Comparison of ENCODE assay signal across 12 cellular contexts in genomic region chr16:31186930-31187807, GRCh38. TPM values are rescaled to one million over a fixed set of nuclear protein-coding genes. Genes with fewer than 3 reads are reported as not detected.
DNase-seq lines count a peak whose midpoint lies in the region; TF ChIP-seq lines count a peak whose summit lies in the region.
"Had no signal": no experiment of that assay in that cellular context is flagged by ENCODE, and none has a peak within 500 bp of the region (broad histone marks: within the 10 kb centered on the region; RNA-seq: fewer than 3 reads in every experiment).

No MANE protein-coding gene starts in this region.

- TF ChIP-seq CTCF in HEK293 (tag by site-specific recombination; IDR thresholded peaks at IDR 0.05) (no peak), GM10248 (IDR thresholded peaks at IDR 0.05; ENCODE audit: control extremely low read depth, extremely low read depth, low read depth, missing control alignments) (no peak)

- no peak overlapping the region for H3K4me3 ChIP-seq in CD4-positive, alpha-beta memory T cell (ENCODE audit: low read length in 2 of 2)
- H3K4me3 ChIP-seq in HEK293 (ENCODE audit: low read depth, low read length): no peak overlapping the region

- no peaks in the 10 kb centered on the region for H3K27me3 ChIP-seq in CD4-positive, alpha-beta memory T cell (ENCODE audit: insufficient read depth, low read length)

- peaks cover 97% of the 10 kb centered on the region for H3K36me3 ChIP-seq in CD4-positive, alpha-beta memory T cell (ENCODE audit: insufficient read depth, low read length)
- H3K36me3 ChIP-seq in HEK293 (ENCODE audit: control insufficient read depth in 2 of 2, insufficient read depth in 1 of 2, low read length in 2 of 2): peaks cover 80 to 100% of the 10 kb centered on the region in 2 experiments

- peak overlapping the region in 2 of 8 donors; percentile 10 to 41 for H3K4me3 Mint-ChIP-seq in CD4-positive, alpha-beta memory T cell
- H3K4me3 Mint-ChIP-seq in dendritic cell treated with granulocyte-macrophage colony-stimulating factor and Interleukin-4, amounts not matched to agents 40 ng/mL and 50 ng/mL, for 4 days: peak overlapping the region; percentile 70
- H3K4me3 Mint-ChIP-seq: stimulated activated memory B cell treated with anti-CD40 and anti-IgM and Interleukin-4, amounts not matched to agents 10 μg/mL and 1 μg/mL and 100 μg/mL, for 72 hours had no signal

- H3K9me3 Mint-ChIP-seq in CD4-positive, alpha-beta memory T cell: peaks cover 0 to 11% (median 0%) of the 10 kb centered on the region in 8 donors
- no peaks in the 10 kb centered on the region for H3K9me3 Mint-ChIP-seq in dendritic cell treated with granulocyte-macrophage colony-stimulating factor and Interleukin-4, amounts not matched to agents 40 ng/mL and 50 ng/mL, for 4 days
- H3K9me3 Mint-ChIP-seq: stimulated activated memory B cell treated with anti-CD40 and anti-IgM and Interleukin-4, amounts not matched to agents 10 μg/mL and 1 μg/mL and 100 μg/mL, for 72 hours had no signal

- peak overlapping the region in 6 of 7 donors; percentile 26 to 99 (median 57) for H3K27ac Mint-ChIP-seq in CD4-positive, alpha-beta memory T cell
- H3K27ac Mint-ChIP-seq in dendritic cell treated with granulocyte-macrophage colony-stimulating factor and Interleukin-4, amounts not matched to agents 40 ng/mL and 50 ng/mL, for 4 days: peak overlapping the region; percentile 100

- H3K9me3 ChIP-seq in CD4-positive, alpha-beta memory T cell (ENCODE audit: control insufficient read depth in 1 of 2, low read length in 2 of 2): no peaks in the 10 kb centered on the region
- no peaks in the 10 kb centered on the region for H3K9me3 ChIP-seq in HEK293 (ENCODE audit: control insufficient read depth, insufficient read depth, low read depth, low read length)

- no peaks in the 10 kb centered on the region for H3K27me3 Mint-ChIP-seq in CD4-positive, alpha-beta memory T cell
- H3K27me3 Mint-ChIP-seq in dendritic cell treated with granulocyte-macrophage colony-stimulating factor and Interleukin-4, amounts not matched to agents 40 ng/mL and 50 ng/mL, for 4 days: no peaks in the 10 kb centered on the region
- H3K27me3 Mint-ChIP-seq: stimulated activated memory B cell treated with anti-CD40 and anti-IgM and Interleukin-4, amounts not matched to agents 10 μg/mL and 1 μg/mL and 100 μg/mL, for 72 hours had no signal

- no peak overlapping the region for H3K27ac ChIP-seq in CD4-positive, alpha-beta memory T cell (ENCODE audit: low read depth, low read length)
- H3K27ac ChIP-seq in HEK293 (ENCODE audit: extremely low read depth, low read depth, low read length) (no peak overlapping the region), substantia nigra (ENCODE audit: low read depth, low read length, poor library complexity, severe bottlenecking) (no peak overlapping the region)
- H3K27ac ChIP-seq: C4-2B had no signal

- peaks cover 96 to 97% of the 10 kb centered on the region in 2 donors for H3K36me3 Mint-ChIP-seq in CD4-positive, alpha-beta memory T cell
- H3K36me3 Mint-ChIP-seq in dendritic cell treated with granulocyte-macrophage colony-stimulating factor and Interleukin-4, amounts not matched to agents 40 ng/mL and 50 ng/mL, for 4 days (ENCODE audit: low read depth): peaks cover 100% of the 10 kb centered on the region

- H3K4me1 ChIP-seq in CD4-positive, alpha-beta memory T cell (ENCODE audit: insufficient read depth, low read length): peaks cover 57% of the 10 kb centered on the region
- no peaks in the 10 kb centered on the region for H3K4me1 ChIP-seq in HEK293 (ENCODE audit: control insufficient read depth, insufficient read depth, low read length)

- POLR2A ChIA-PET in CD4-positive, alpha-beta memory T cell (lab: Charles Lee; ENCODE audit: partially characterized antibody): interaction anchor here (1.0 to 3.3 kb wide), 5 partner anchors 8 to 43 kb away, joined by 3 to 19 read pairs (median 4); partner anchors contain the start of gene PYCARD
- POLR2A ChIA-PET in HEK293 (lab: Yijun Ruan, JAX): interaction anchor here (0.8 kb wide), 1 partner anchor 45 kb away, joined by 4 read pairs; no protein-coding TSS in a partner anchor
- POLR2A ChIA-PET in GM10248 (lab: Yijun Ruan, JAX): interaction anchor here (1.0 kb wide), 1 partner anchor 16 kb away, joined by 4 read pairs; the partner anchor contains the start of gene PYCARD

- CTCF ChIA-PET in CD4-positive, alpha-beta memory T cell (lab: Charles Lee; ENCODE audit: partially characterized antibody): no interaction called here
- CTCF ChIA-PET in HEK293 (lab: Yijun Ruan, JAX): interaction anchor here (0.6 kb wide), 1 partner anchor 1094 kb away, joined by 3 read pairs; no protein-coding TSS in a partner anchor
- CTCF ChIA-PET in GM10248 (lab: Yijun Ruan, JAX): no interaction called here

- peaks cover 57 to 96% (median 78%) of the 10 kb centered on the region in 4 donors for H3K4me1 Mint-ChIP-seq in CD4-positive, alpha-beta memory T cell
- H3K4me1 Mint-ChIP-seq in dendritic cell treated with granulocyte-macrophage colony-stimulating factor and Interleukin-4, amounts not matched to agents 40 ng/mL and 50 ng/mL, for 4 days (ENCODE audit: low read depth): peaks cover 94% of the 10 kb centered on the region

- intact Hi-C loops in CD4-positive, alpha-beta memory T cell (cut with micrococcal nuclease): no loop called here
- intact Hi-C loops in dendritic cell treated with granulocyte-macrophage colony-stimulating factor and Interleukin-4, amounts not matched to agents 40 ng/mL and 50 ng/mL, for 4 days (cut with micrococcal nuclease): loop anchor here (10.0 kb wide), 1 partner anchor 168 kb away; the partner anchor contains the start of gene ITGAX

- no peak for DNase-seq in CD4-positive, alpha-beta memory T cell
- DNase-seq in substantia nigra (lab: John Stamatoyannopoulos, UW): no peak
- no peak for DNase-seq in cerebellar cortex (ENCODE audit: low spot score)
- DNase-seq in GM10248 (ENCODE audit: extremely low spot score): no peak
- DNase-seq: GF-D8 had no signal

TF ChIP-seq in HEK293, 187 proteins besides CTCF, POLR2A, EP300 and RAD21:
- peak; percentile 92 for TF ChIP-seq SCRT2 (tag by site-specific recombination; IDR thresholded peaks at IDR 0.05)
- no peak for TF ChIP-seq ZNF335 (tag by site-specific recombination; conservative IDR thresholded peaks at IDR 0.05)
- peak; percentile 60 for TF ChIP-seq SCRT1 (tag by site-specific recombination; IDR thresholded peaks at IDR 0.05; ENCODE audit: borderline replicate concordance)

RNA-seq across cellular contexts. Expression of gene FUS, which starts 7.2 kb away (rescaled TPM):
- 100 to 1,000 TPM; 500 to 536 TPM for total RNA-seq in CD4-positive, alpha-beta memory T cell
- polyA plus RNA-seq in CD4-positive, alpha-beta memory T cell: 100 to 1,000 TPM in 1 of 2 donors, 10 to 100 TPM in 1; 88.1 to 163 TPM

RNA-seq across cellular contexts. Expression of gene PYCARD, which starts 15.4 kb away (rescaled TPM):
- total RNA-seq in CD4-positive, alpha-beta memory T cell: 10 to 100 TPM; 25.9 to 26.6 TPM
- polyA plus RNA-seq in CD4-positive, alpha-beta memory T cell: 10 to 100 TPM; 52.4 to 60.6 TPM

RNA-seq across cellular contexts. Expression of gene TRIM72, which starts 26.8 kb away (rescaled TPM):
- not detected for total RNA-seq in CD4-positive, alpha-beta memory T cell
- polyA plus RNA-seq in CD4-positive, alpha-beta memory T cell: not detected
- total RNA-seq: left lobe of liver, M059J, osteocyte had no signal

RNA-seq across cellular contexts. Expression of gene PYDC1, which starts 29.8 kb away (rescaled TPM):
- not detected for total RNA-seq in CD4-positive, alpha-beta memory T cell
- polyA plus RNA-seq in CD4-positive, alpha-beta memory T cell: not detected
- total RNA-seq: left lobe of liver, M059J, osteocyte had no signal

RNA-seq across cellular contexts. Expression of gene PRSS36, which starts 37.3 kb away (rescaled TPM):
- total RNA-seq in CD4-positive, alpha-beta memory T cell: under 1 TPM; 0.33 to 0.67 TPM
- polyA plus RNA-seq in CD4-positive, alpha-beta memory T cell: under 1 TPM; 0.47 to 0.94 TPM
